Comparison of ENCODE assay signal across 8 cellular contexts in genomic region chr4:163681208-163681821, GRCh38.
DNase-seq lines count a peak whose midpoint lies in the region; ATAC-seq and TF ChIP-seq lines count a peak whose summit lies in the region.

No MANE protein-coding gene starts in this region.

- H3K27ac Mint-ChIP-seq in activated B cell treated with CpG ODN at 0.5 μM for 24 hours: peak overlapping the region; percentile 25

- no peak overlapping the region for H3K27ac ChIP-seq in DOHH2 (ENCODE audit: low read depth, low read length)
- no peak overlapping the region for H3K27ac ChIP-seq in left lung

- H3K9me3 Mint-ChIP-seq in activated B cell treated with CpG ODN at 0.5 μM for 24 hours: no peaks in the 10 kb centered on the region

- peaks cover 19% of the 10 kb centered on the region for H3K4me1 Mint-ChIP-seq in activated B cell treated with CpG ODN at 0.5 μM for 24 hours

- no peaks in the 10 kb centered on the region for H3K9me2 ChIP-seq in DOHH2 (replicated peaks; ENCODE audit: control insufficient read depth, low read length)

- H3K4me3 ChIP-seq in AG09309 (ENCODE audit: control insufficient read depth, low read depth, low read length): no peak overlapping the region
- H3K4me3 ChIP-seq in DOHH2 (ENCODE audit: low read length): no peak overlapping the region
- H3K4me3 ChIP-seq in left lung: no peak overlapping the region

- H3K9me3 ChIP-seq in DOHH2 (ENCODE audit: control insufficient read depth, insufficient read depth, low read length): no peaks in the 10 kb centered on the region
- no peaks in the 10 kb centered on the region for H3K9me3 ChIP-seq in left lung

- no peaks in the 10 kb centered on the region for H3K79me2 ChIP-seq in DOHH2 (ENCODE audit: control insufficient read depth, low read length)

- intact Hi-C loops in activated B cell treated with CpG ODN at 0.5 μM for 24 hours (cut with micrococcal nuclease) (loop anchor here (1.0 to 10.0 kb wide), 8 partner anchors 16 to 1051 kb away; no protein-coding TSS in a partner anchor), left lung (cut with DNase I) (loop anchor here in 1 of 2 donors (10.0 kb wide), 1 partner anchor 127 kb away; no protein-coding TSS in a partner anchor)

- POLR2A ChIA-PET in activated B cell treated with CpG ODN at 0.5 μM for 24 hours (lab: Charles Lee): interaction anchor here (1.0 to 5.6 kb wide), 5 partner anchors 15 to 131 kb away, joined by 3 to 48 read pairs (median 5); no protein-coding TSS in a partner anchor

- H3K4me1 ChIP-seq in DOHH2 (ENCODE audit: control insufficient read depth, low read length) (peaks cover 19% of the 10 kb centered on the region), left lung (no peaks in the 10 kb centered on the region)

- H3F3A ChIP-seq in DOHH2 (ENCODE audit: control insufficient read depth, insufficient read depth): peaks cover 5% of the 10 kb centered on the region; the same call in 1 of the 2 replicates

- no peaks in the 10 kb centered on the region for H3K36me3 Mint-ChIP-seq in activated B cell treated with CpG ODN at 0.5 μM for 24 hours (ENCODE audit: low read depth)

- no peak overlapping the region for H3K4me2 ChIP-seq in DOHH2 (ENCODE audit: low read length)

- no peaks in the 10 kb centered on the region for H3K36me3 ChIP-seq in DOHH2 (ENCODE audit: control insufficient read depth, low read length)
- H3K36me3 ChIP-seq in left lung: no peaks in the 10 kb centered on the region

- no peak overlapping the region for H3K4me3 Mint-ChIP-seq in activated B cell treated with CpG ODN at 0.5 μM for 24 hours

- no peak for DNase-seq in AG09309 (ENCODE audit: low read depth)
- peak; percentile 25 for DNase-seq in H4 (ENCODE audit: low spot score)
- no peak for DNase-seq in activated B cell treated with CpG ODN at 0.5 μM for 24 hours
- no peak for DNase-seq in left lung
- DNase-seq in HPDE6-E6E7 (ENCODE audit: extremely low spot score): no peak
- no peak for DNase-seq in nucleus accumbens (lab: John Stamatoyannopoulos, UW)

- peaks cover 3% of the 10 kb centered on the region for H3K27me3 Mint-ChIP-seq in activated B cell treated with CpG ODN at 0.5 μM for 24 hours

- H4K20me1 ChIP-seq in DOHH2 (ENCODE audit: control insufficient read depth, insufficient read depth, low read depth, low read length): no peaks in the 10 kb centered on the region

- no peaks in the 10 kb centered on the region for H3K27me3 ChIP-seq in DOHH2 (ENCODE audit: control insufficient read depth, low read length)
- no peaks in the 10 kb centered on the region for H3K27me3 ChIP-seq in left lung

- peak; percentile 52 for TF ChIP-seq CTCF in AG09309 (IDR thresholded peaks at IDR 0.05; ENCODE audit: control insufficient read depth, insufficient read depth, low read depth, low read length, missing control alignments)
- peak; percentile 81 for TF ChIP-seq CTCF in DOHH2 (IDR thresholded peaks at IDR 0.05; ENCODE audit: low read depth, low read length, poor library complexity, severe bottlenecking)
- peak; percentile 43; the same call in 1 of the 2 replicates for TF ChIP-seq CTCF in LNCAP (IDR thresholded peaks at IDR 0.05)
- TF ChIP-seq CTCF in activated B cell treated with CpG ODN at 0.5 μM for 24 hours (IDR thresholded peaks at IDR 0.05): no peak
- TF ChIP-seq CTCF in left lung (IDR thresholded peaks at IDR 0.05): peak; percentile 54 to 67

- CTCF ChIA-PET in activated B cell treated with CpG ODN at 0.5 μM for 24 hours (lab: Charles Lee): interaction anchor here (0.6 to 24.9 kb wide), 17 partner anchors 9 to 197 kb away, joined by 3 to 767 read pairs (median 6); no protein-coding TSS in a partner anchor

- ATAC-seq in activated B cell treated with CpG ODN at 0.5 μM for 24 hours (ENCODE audit: low read depth) (peak; percentile 81), left lung (peak; percentile 81)
